Comparison of ENCODE assay signal across 14 cellular contexts in the genomic region with DNA sequence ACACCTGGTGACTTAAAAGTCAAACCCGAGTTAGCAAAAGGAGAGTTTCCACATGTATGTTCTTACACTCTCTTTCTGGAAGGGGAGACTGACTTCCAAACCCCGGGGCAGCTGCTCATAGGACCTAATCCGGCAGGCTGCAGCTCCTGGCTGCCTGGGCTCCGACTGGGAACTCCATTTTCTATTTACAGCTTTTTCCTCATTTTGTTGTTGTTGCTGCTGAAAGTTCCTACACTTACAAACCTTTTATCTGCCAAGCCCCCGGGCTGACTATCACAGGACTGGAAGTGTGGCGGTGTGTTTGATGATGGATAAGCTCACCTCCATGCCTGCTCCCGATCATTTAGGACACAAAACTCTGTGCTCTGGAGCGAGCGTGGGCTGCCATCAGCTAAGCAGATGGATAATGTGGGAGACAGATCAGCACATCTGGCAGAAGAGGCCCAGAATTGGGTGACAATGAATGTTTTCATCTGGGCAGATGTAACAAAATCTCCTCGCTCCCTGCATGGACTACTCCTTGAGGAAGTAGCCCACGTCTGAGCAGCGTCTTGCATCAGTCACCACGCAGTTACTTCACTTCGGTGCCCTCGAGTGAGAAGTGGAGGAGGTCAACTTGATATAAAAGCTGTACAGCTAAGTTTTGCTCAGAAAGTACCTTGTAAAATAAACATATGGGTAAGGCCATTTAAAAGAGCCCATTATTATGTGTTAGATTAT.
DNase-seq lines count a peak whose midpoint lies in the region; ATAC-seq and TF ChIP-seq lines count a peak whose summit lies in the region.
"Had no signal": no experiment of that assay in that cellular context is flagged by ENCODE, and none has a peak within 500 bp of the region (broad histone marks: within the 10 kb centered on the region; RNA-seq: fewer than 3 reads in every experiment).

No MANE protein-coding gene starts in this region.

- no peaks in the 10 kb centered on the region for H3K9me3 ChIP-seq in left ventricle myocardium inferior (replicated peaks)
- H3K9me3 ChIP-seq: HAP-1, prostate gland had no signal

- peak overlapping the region; percentile 56 for H3K27ac ChIP-seq in left ventricle myocardium inferior (replicated peaks)
- H3K27ac ChIP-seq: prostate gland had no signal

- H3K27me3 ChIP-seq in left ventricle myocardium inferior (ENCODE audit: low read depth): peaks cover 26% of the 10 kb centered on the region

- peaks cover 14% of the 10 kb centered on the region for H3K4me1 ChIP-seq in left ventricle myocardium inferior
- H3K4me1 ChIP-seq: HAP-1, prostate gland had no signal

- H3K4me3 Mint-ChIP-seq in activated naive CD8-positive, alpha-beta T cell treated with anti-CD3 and anti-CD28 coated beads, Interleukin-2, amount 50 U/mL, for 24 hours: no peak overlapping the region

- no peak overlapping the region for H3K4me3 ChIP-seq in left ventricle myocardium inferior
- H3K4me3 ChIP-seq in skeletal muscle cell (ENCODE audit: low read depth, low read length): no peak overlapping the region
- H3K4me3 ChIP-seq: HAP-1, prostate gland had no signal

- DNase-seq in GDM1 (lab: John Stamatoyannopoulos, UW) (peak; percentile 21), SKM-1 (lab: John Stamatoyannopoulos, UW; ENCODE audit: unreplicated experiment) (peak; percentile 77), left ventricle myocardium inferior (no peak), skeletal muscle cell (ENCODE audit: low read depth) (peak; percentile 54), NCI-H526 (lab: John Stamatoyannopoulos, UW) (no peak)
- DNase-seq in activated CD4-positive, CD25-positive, alpha-beta regulatory T cell (lab: John Stamatoyannopoulos, UW): no peak
- no peak for DNase-seq in effector CD4-positive, alpha-beta T cell
- DNase-seq in activated naive CD8-positive, alpha-beta T cell treated with anti-CD3 and anti-CD28 coated beads, Interleukin-2, amount 50 U/mL, for 24 hours: no peak
- DNase-seq: activated T-cell treated with anti-CD3 and anti-CD28 coated beads, Interleukin-2, amount 50 U/mL, for 48 hours; CD4-positive, alpha-beta memory T cell; stimulated activated CD4-positive, alpha-beta T cell treated with anti-CD3 and anti-CD28 coated beads, Interleukin-4, amount 100 ng/mL, for 1 hour had no signal

- no peaks in the 10 kb centered on the region for H3K27me3 Mint-ChIP-seq in activated naive CD8-positive, alpha-beta T cell treated with anti-CD3 and anti-CD28 coated beads, Interleukin-2, amount 50 U/mL, for 24 hours

- no peak for TF ChIP-seq CTCF in left ventricle myocardium inferior (IDR thresholded peaks at IDR 0.05; ENCODE audit: borderline replicate concordance)

- H3K27ac Mint-ChIP-seq in activated naive CD8-positive, alpha-beta T cell treated with anti-CD3 and anti-CD28 coated beads, Interleukin-2, amount 50 U/mL, for 24 hours: no peak overlapping the region

- no peak for ATAC-seq in activated naive CD8-positive, alpha-beta T cell treated with anti-CD3 and anti-CD28 coated beads, Interleukin-2, amount 50 U/mL, for 24 hours
- ATAC-seq: activated CD4-positive, CD25-positive, alpha-beta regulatory T cell treated with anti-CD3 and anti-CD28 coated beads, Interleukin-2, amount 50 U/mL, for 24 hours had no signal

- H3K36me3 Mint-ChIP-seq in activated naive CD8-positive, alpha-beta T cell treated with anti-CD3 and anti-CD28 coated beads, Interleukin-2, amount 50 U/mL, for 24 hours (ENCODE audit: low read depth): no peaks in the 10 kb centered on the region
- H3K36me3 Mint-ChIP-seq: CD4-positive, alpha-beta memory T cell had no signal

- no peaks in the 10 kb centered on the region for H3K36me3 ChIP-seq in left ventricle myocardium inferior
- H3K36me3 ChIP-seq: HAP-1, prostate gland had no signal

- peaks cover 46% of the 10 kb centered on the region for H3K4me1 Mint-ChIP-seq in activated naive CD8-positive, alpha-beta T cell treated with anti-CD3 and anti-CD28 coated beads, Interleukin-2, amount 50 U/mL, for 24 hours

- intact Hi-C loops in left ventricle myocardium inferior (cut with micrococcal nuclease): no loop called here

- H3K9me3 Mint-ChIP-seq in activated naive CD8-positive, alpha-beta T cell treated with anti-CD3 and anti-CD28 coated beads, Interleukin-2, amount 50 U/mL, for 24 hours: no peaks in the 10 kb centered on the region

Comparison
In these comparisons a context has a peak if more than half of its experiments do, and no peak if none do; other contexts are left out.
1. DNase-seq: peak in GDM1 (single experiment), SKM-1 (single experiment) and skeletal muscle cell (single experiment); none in left ventricle myocardium inferior (single experiment), NCI-H526 (0 of 2), activated CD4-positive, CD25-positive, alpha-beta regulatory T cell (0 of 4), effector CD4-positive, alpha-beta T cell (single experiment) and activated naive CD8-positive, alpha-beta T cell treated with anti-CD3 and anti-CD28 coated beads, Interleukin-2, amount 50 U/mL, for 24 hours (single experiment).